Comparison of ENCODE assay signal across 9 cellular contexts in genomic region chr13:39273953-39274352, GRCh38.
DNase-seq lines count a peak whose midpoint lies in the region; ATAC-seq lines count a peak whose summit lies in the region.
"Had no signal": no experiment of that assay in that cellular context is flagged by ENCODE, and none has a peak within 500 bp of the region (broad histone marks: within the 10 kb centered on the region; RNA-seq: fewer than 3 reads in every experiment).

No MANE protein-coding gene starts in this region.

- ATAC-seq in HG02678 (IDR thresholded peaks at IDR 0.05; ENCODE audit: unreplicated experiment), result no peak
- ATAC-seq in GM19463 (IDR thresholded peaks at IDR 0.05; ENCODE audit: unreplicated experiment), result no peak

- DNase-seq in D341Med (ENCODE audit: low spot score), result peak; percentile 25
- DNase-seq in HT-29 (ENCODE audit: low spot score), result peak; percentile 34
- DNase-seq in amniotic epithelial cell (ENCODE audit: low read depth), result peak; percentile 32
- peak; percentile 57 for DNase-seq in left kidney (ENCODE audit: low read depth, low spot score)
- DNase-seq in T-helper 1 cell, result no peak
- DNase-seq in effector CD8-positive, alpha-beta T cell (lab: John Stamatoyannopoulos, UW), result no peak
- DNase-seq: amniotic stem cell had no signal

Comparison
In these comparisons a context has a peak if more than half of its experiments do, and no peak if none do; other contexts are left out.
1. DNase-seq: peak in D341Med (single experiment), HT-29 (single experiment), amniotic epithelial cell (single experiment) and left kidney (single experiment); none in T-helper 1 cell (0 of 5) and effector CD8-positive, alpha-beta T cell (single experiment).